ENCODE assay signal across 1 cellular context in the genomic region with DNA sequence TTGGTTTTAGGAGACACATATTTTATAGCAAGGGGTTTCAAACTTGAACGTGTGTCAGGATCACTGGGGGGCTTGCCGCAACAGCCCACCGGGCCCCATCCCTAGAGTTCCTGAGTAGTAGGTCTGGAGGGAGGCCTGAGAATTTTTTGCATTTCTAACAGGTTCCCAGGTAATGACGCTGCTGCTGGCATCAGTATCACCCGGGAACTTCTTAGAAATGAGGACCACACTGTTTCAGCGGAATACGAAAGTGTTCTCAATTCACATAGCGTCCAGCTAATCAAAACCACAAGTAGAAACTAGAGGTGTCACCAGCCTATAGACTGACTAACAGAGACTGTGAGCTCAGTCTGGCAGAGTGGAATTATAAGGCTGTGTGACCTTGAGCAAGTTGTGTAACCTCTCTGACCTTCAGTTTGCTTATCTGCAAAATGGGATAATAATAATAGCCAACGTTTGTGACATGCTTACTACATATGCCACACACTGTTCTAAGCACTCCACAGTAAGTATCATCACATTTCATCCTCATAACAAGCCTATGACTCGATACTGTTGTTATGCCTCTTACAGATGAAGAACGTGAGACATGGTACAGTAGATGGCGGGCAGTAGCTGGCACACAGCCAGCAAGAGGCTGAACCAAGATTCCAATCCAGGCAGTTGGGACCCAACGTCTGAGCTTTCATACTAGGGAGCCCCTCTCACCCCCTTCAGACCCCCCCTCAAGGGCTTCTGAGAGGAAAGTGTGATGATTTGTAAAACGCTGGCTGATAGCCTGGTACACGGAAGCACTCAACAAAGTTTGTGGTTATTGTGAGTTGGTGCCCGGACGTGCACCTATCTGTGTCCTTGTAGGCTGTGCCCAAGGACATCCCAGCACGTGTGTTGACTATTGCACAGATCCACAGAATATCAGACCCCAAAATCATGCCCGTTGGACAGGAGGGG.
A peak's percentile ranks its signal among the peaks of the same experiment; 100 is the strongest.
TF ChIP-seq lines count a peak whose summit lies in the region.

No MANE protein-coding gene starts in this region.

TF ChIP-seq in HepG2, 621 proteins besides CTCF, POLR2A, EP300 and RAD21 (continued from another document and continues in another):
- TF ChIP-seq HMGXB3 (CRISPR knock-in tag; IDR thresholded peaks at IDR 0.05; ENCODE audit: borderline replicate concordance) (no peak), ZNF776 (CRISPR knock-in tag; IDR thresholded peaks at IDR 0.05) (no peak), SNAPC2 (CRISPR knock-in tag; IDR thresholded peaks at IDR 0.05) (no peak), PAX8 (CRISPR knock-in tag; IDR thresholded peaks at IDR 0.05; ENCODE audit: borderline replicate concordance) (no peak), NFIB (CRISPR knock-in tag; IDR thresholded peaks at IDR 0.05; ENCODE audit: borderline replicate concordance) (peak; percentile 59; the same call in 1 of the 2 replicates), ZNF589 (CRISPR knock-in tag; conservative IDR thresholded peaks at IDR 0.05) (no peak), CENPBD1 (CRISPR knock-in tag; IDR thresholded peaks at IDR 0.05; ENCODE audit: borderline replicate concordance, low read depth) (no peak), XRCC5 (optimal IDR thresholded peaks at IDR 0.05; ENCODE audit: low read length) (no peak), MTF1 (CRISPR knock-in tag; IDR thresholded peaks at IDR 0.05) (no peak), ZNF441 (CRISPR knock-in tag; IDR thresholded peaks at IDR 0.05; ENCODE audit: borderline replicate concordance) (no peak), MEIS1 (CRISPR knock-in tag; IDR thresholded peaks at IDR 0.05; ENCODE audit: borderline replicate concordance) (no peak), ARID4A (CRISPR knock-in tag; IDR thresholded peaks at IDR 0.05; ENCODE audit: borderline replicate concordance) (no peak), CEBPB (IDR thresholded peaks at IDR 0.05; ENCODE audit: borderline replicate concordance, low read depth, low read length) (no peak), GABPA (IDR thresholded peaks at IDR 0.05; ENCODE audit: low read depth, low read length) (no peak), GABPA (CRISPR knock-in tag; IDR thresholded peaks at IDR 0.05; ENCODE audit: low read depth) (no peak), PCBP1 (IDR thresholded peaks at IDR 0.05; ENCODE audit: borderline replicate concordance, low read depth, low read length) (no peak), U2AF1 (optimal IDR thresholded peaks at IDR 0.05; ENCODE audit: low read depth, low read length) (no peak), ZNF354B (CRISPR knock-in tag; IDR thresholded peaks at IDR 0.05) (no peak), ATAD3A (CRISPR knock-in tag; IDR thresholded peaks at IDR 0.05) (no peak), ZNF3 (CRISPR knock-in tag; IDR thresholded peaks at IDR 0.05) (peak; percentile 64; the same call in 1 of the 2 replicates), ASH2L (IDR thresholded peaks at IDR 0.05; ENCODE audit: insufficient read length, low read depth, low read length) (no peak), ZBTB26 (CRISPR knock-in tag; IDR thresholded peaks at IDR 0.05; ENCODE audit: borderline replicate concordance) (peak; percentile 37; the same call in 1 of the 2 replicates), MIXL1 (CRISPR knock-in tag; IDR thresholded peaks at IDR 0.05) (no peak), HES4 (CRISPR knock-in tag; IDR thresholded peaks at IDR 0.05; ENCODE audit: borderline replicate concordance) (no peak), ESRRA (CRISPR knock-in tag; IDR thresholded peaks at IDR 0.05; ENCODE audit: low read depth) (0 out of 2 replicates have a peak, but pooled peaks have one; percentile 43), TBL1XR1 (IDR thresholded peaks at IDR 0.05; ENCODE audit: borderline replicate concordance, low read length, partially characterized antibody) (no peak), ADNP (CRISPR knock-in tag; IDR thresholded peaks at IDR 0.05) (peak; percentile 52; the same call in 1 of the 2 replicates), FOSL2 (CRISPR knock-in tag; IDR thresholded peaks at IDR 0.05) (no peak), HDAC2 (CRISPR knock-in tag; IDR thresholded peaks at IDR 0.05) (no peak), SRSF4 (IDR thresholded peaks at IDR 0.05; ENCODE audit: low read depth, low read length, poor library complexity, severe bottlenecking) (no peak), ETV6 (CRISPR knock-in tag; conservative IDR thresholded peaks at IDR 0.05) (no peak), SMARCE1 (IDR thresholded peaks at IDR 0.05; ENCODE audit: borderline replicate concordance) (no peak), TBX2 (CRISPR knock-in tag; IDR thresholded peaks at IDR 0.05; ENCODE audit: borderline replicate concordance) (0 out of 2 replicates have a peak, but pooled peaks have one; percentile 4), ZNF674 (CRISPR knock-in tag; IDR thresholded peaks at IDR 0.05; ENCODE audit: low read depth) (no peak)
- TF ChIP-seq, protein P1, sequence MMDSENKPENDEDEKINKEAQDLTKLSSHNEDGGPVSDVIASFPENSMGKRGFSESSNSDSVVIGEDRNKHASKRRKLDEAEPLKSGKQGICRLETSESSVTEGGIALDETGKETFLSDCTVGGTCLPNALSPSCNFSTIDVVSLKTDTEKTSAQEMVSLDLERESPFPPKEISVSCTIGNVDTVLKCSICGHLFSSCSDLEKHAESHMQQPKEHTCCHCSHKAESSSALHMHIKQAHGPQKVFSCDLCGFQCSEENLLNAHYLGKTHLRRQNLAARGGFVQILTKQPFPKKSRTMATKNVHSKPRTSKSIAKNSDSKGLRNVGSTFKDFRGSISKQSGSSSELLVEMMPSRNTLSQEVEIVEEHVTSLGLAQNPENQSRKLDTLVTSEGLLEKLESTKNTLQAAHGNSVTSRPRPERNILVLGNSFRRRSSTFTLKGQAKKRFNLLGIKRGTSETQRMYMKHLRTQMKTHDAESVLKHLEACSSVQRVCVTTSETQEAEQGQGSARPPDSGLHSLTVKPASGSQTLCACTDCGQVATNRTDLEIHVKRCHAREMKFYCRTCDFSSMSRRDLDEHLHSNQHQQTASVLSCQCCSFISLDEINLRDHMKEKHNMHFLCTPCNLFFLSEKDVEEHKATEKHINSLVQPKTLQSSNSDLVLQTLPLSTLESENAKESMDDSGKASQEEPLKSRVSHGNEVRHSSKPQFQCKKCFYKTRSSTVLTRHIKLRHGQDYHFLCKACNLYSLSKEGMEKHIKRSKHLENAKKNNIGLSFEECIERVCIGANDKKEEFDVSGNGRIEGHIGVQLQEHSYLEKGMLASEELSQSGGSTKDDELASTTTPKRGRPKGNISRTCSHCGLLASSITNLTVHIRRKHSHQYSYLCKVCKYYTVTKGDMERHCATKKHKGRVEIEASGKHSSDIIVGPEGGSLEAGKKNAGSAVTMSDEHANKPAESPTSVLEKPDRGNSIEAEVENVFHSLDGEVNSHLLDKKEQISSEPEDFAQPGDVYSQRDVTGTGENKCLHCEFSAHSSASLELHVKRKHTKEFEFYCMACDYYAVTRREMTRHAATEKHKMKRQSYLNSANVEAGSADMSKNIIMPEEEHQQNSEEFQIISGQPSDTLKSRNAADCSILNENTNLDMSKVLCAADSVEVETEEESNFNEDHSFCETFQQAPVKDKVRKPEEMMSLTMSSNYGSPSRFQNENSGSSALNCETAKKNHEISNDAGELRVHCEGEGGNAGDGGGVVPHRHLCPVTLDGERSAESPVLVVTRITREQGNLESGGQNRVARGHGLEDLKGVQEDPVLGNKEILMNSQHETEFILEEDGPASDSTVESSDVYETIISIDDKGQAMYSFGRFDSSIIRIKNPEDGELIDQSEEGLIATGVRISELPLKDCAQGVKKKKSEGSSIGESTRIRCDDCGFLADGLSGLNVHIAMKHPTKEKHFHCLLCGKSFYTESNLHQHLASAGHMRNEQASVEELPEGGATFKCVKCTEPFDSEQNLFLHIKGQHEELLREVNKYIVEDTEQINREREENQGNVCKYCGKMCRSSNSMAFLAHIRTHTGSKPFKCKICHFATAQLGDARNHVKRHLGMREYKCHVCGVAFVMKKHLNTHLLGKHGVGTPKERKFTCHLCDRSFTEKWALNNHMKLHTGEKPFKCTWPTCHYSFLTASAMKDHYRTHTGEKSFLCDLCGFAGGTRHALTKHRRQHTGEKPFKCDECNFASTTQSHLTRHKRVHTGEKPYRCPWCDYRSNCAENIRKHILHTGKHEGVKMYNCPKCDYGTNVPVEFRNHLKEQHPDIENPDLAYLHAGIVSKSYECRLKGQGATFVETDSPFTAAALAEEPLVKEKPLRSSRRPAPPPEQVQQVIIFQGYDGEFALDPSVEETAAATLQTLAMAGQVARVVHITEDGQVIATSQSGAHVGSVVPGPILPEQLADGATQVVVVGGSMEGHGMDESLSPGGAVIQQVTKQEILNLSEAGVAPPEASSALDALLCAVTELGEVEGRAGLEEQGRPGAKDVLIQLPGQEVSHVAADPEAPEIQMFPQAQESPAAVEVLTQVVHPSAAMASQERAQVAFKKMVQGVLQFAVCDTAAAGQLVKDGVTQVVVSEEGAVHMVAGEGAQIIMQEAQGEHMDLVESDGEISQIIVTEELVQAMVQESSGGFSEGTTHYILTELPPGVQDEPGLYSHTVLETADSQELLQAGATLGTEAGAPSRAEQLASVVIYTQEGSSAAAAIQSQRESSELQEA (CRISPR knock-in tag; IDR thresholded peaks at IDR 0.05; ENCODE audit: not compliant biosample characterization), result no peak
- TF ChIP-seq, protein P2, sequence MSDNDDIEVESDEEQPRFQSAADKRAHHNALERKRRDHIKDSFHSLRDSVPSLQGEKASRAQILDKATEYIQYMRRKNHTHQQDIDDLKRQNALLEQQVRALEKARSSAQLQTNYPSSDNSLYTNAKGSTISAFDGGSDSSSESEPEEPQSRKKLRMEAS (IDR thresholded peaks at IDR 0.05), result no peak
- TF ChIP-seq, protein P3, sequence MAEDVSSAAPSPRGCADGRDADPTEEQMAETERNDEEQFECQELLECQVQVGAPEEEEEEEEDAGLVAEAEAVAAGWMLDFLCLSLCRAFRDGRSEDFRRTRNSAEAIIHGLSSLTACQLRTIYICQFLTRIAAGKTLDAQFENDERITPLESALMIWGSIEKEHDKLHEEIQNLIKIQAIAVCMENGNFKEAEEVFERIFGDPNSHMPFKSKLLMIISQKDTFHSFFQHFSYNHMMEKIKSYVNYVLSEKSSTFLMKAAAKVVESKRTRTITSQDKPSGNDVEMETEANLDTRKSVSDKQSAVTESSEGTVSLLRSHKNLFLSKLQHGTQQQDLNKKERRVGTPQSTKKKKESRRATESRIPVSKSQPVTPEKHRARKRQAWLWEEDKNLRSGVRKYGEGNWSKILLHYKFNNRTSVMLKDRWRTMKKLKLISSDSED (CRISPR knock-in tag; IDR thresholded peaks at IDR 0.05), result no peak
